In the genomic region with DNA sequence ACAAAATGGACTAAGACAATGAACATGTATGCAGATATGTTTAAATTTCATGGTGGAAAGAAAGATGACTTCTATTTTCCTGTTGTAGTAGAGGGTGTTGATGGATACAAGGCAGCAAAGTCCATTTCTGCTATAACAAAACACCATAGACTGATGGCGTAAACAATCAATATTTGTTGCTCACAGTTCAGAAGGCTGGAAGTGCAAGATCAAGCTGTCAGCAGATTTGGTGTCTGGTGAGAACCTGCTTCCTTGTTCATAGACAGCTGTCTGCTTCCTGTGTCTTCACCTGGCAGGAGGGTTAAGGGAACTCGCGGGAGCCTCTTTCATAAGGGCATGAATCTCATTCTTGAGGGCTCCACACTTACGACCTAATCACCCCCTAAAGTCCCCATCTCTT, we compare ENCODE assay signal across 1 cellular context.
TF ChIP-seq lines count a peak whose summit lies in the region.

No MANE protein-coding gene starts in this region.

TF ChIP-seq in GM23338, 12 proteins besides CTCF, POLR2A, EP300 and RAD21 (continued from another document):
- TF ChIP-seq, protein P1, sequence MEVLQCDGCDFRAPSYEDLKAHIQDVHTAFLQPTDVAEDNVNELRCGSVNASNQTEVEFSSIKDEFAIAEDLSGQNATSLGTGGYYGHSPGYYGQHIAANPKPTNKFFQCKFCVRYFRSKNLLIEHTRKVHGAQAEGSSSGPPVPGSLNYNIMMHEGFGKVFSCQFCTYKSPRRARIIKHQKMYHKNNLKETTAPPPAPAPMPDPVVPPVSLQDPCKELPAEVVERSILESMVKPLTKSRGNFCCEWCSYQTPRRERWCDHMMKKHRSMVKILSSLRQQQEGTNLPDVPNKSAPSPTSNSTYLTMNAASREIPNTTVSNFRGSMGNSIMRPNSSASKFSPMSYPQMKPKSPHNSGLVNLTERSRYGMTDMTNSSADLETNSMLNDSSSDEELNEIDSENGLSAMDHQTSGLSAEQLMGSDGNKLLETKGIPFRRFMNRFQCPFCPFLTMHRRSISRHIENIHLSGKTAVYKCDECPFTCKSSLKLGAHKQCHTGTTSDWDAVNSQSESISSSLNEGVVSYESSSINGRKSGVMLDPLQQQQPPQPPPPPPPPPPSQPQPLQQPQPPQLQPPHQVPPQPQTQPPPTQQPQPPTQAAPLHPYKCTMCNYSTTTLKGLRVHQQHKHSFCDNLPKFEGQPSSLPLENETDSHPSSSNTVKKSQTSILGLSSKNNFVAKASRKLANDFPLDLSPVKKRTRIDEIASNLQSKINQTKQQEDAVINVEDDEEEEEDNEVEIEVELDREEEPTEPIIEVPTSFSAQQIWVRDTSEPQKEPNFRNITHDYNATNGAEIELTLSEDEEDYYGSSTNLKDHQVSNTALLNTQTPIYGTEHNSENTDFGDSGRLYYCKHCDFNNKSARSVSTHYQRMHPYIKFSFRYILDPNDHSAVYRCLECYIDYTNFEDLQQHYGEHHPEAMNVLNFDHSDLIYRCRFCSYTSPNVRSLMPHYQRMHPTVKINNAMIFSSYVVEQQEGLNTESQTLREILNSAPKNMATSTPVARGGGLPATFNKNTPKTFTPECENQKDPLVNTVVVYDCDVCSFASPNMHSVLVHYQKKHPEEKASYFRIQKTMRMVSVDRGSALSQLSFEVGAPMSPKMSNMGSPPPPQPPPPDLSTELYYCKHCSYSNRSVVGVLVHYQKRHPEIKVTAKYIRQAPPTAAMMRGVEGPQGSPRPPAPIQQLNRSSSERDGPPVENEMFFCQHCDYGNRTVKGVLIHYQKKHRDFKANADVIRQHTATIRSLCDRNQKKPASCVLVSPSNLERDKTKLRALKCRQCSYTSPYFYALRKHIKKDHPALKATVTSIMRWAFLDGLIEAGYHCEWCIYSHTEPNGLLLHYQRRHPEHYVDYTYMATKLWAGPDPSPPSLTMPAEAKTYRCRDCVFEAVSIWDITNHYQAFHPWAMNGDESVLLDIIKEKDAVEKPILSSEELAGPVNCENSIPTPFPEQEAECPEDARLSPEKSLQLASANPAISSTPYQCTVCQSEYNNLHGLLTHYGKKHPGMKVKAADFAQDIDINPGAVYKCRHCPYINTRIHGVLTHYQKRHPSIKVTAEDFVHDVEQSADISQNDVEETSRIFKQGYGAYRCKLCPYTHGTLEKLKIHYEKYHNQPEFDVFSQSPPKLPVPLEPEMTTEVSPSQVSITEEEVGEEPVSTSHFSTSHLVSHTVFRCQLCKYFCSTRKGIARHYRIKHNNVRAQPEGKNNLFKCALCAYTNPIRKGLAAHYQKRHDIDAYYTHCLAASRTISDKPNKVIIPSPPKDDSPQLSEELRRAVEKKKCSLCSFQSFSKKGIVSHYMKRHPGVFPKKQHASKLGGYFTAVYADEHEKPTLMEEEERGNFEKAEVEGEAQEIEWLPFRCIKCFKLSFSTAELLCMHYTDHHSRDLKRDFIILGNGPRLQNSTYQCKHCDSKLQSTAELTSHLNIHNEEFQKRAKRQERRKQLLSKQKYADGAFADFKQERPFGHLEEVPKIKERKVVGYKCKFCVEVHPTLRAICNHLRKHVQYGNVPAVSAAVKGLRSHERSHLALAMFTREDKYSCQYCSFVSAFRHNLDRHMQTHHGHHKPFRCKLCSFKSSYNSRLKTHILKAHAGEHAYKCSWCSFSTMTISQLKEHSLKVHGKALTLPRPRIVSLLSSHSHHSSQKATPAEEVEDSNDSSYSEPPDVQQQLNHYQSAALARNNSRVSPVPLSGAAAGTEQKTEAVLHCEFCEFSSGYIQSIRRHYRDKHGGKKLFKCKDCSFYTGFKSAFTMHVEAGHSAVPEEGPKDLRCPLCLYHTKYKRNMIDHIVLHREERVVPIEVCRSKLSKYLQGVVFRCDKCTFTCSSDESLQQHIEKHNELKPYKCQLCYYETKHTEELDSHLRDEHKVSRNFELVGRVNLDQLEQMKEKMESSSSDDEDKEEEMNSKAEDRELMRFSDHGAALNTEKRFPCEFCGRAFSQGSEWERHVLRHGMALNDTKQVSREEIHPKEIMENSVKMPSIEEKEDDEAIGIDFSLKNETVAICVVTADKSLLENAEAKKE (CRISPR knock-in tag; IDR thresholded peaks at IDR 0.05): no peak
- no peak for TF ChIP-seq ZNF331 (CRISPR knock-in tag; IDR thresholded peaks at IDR 0.05; ENCODE audit: low read depth)
